ENCODE assay signal across 1 cellular context in the genomic region with DNA sequence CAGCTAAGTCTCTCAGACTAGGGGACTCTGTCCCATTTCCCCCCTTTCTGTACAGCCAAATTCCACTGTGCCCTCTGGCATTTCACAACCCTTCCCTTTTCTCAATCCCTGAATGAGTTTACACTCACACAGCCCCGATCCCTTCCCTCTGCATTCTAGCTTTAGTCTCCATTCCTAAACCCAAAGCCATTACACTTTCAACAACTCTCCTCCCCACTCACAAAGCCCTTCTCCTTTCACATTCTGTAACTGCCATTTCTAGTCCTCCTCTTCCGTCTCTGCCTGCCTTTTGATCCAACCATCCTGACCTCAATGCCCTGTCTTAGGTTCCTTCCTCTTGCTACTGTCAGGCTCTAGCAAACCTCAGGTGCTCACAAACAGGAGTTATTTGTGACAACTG.
TF ChIP-seq lines count a peak whose summit lies in the region.

No MANE protein-coding gene starts in this region.

TF ChIP-seq in GM23338, 12 proteins besides CTCF, POLR2A, EP300 and RAD21:
- TF ChIP-seq JUNB (IDR thresholded peaks at IDR 0.05; ENCODE audit: unreplicated experiment) = no peak
- TF ChIP-seq ZNF114 (CRISPR knock-in tag; IDR thresholded peaks at IDR 0.05) = no peak
- TF ChIP-seq, protein P1, sequence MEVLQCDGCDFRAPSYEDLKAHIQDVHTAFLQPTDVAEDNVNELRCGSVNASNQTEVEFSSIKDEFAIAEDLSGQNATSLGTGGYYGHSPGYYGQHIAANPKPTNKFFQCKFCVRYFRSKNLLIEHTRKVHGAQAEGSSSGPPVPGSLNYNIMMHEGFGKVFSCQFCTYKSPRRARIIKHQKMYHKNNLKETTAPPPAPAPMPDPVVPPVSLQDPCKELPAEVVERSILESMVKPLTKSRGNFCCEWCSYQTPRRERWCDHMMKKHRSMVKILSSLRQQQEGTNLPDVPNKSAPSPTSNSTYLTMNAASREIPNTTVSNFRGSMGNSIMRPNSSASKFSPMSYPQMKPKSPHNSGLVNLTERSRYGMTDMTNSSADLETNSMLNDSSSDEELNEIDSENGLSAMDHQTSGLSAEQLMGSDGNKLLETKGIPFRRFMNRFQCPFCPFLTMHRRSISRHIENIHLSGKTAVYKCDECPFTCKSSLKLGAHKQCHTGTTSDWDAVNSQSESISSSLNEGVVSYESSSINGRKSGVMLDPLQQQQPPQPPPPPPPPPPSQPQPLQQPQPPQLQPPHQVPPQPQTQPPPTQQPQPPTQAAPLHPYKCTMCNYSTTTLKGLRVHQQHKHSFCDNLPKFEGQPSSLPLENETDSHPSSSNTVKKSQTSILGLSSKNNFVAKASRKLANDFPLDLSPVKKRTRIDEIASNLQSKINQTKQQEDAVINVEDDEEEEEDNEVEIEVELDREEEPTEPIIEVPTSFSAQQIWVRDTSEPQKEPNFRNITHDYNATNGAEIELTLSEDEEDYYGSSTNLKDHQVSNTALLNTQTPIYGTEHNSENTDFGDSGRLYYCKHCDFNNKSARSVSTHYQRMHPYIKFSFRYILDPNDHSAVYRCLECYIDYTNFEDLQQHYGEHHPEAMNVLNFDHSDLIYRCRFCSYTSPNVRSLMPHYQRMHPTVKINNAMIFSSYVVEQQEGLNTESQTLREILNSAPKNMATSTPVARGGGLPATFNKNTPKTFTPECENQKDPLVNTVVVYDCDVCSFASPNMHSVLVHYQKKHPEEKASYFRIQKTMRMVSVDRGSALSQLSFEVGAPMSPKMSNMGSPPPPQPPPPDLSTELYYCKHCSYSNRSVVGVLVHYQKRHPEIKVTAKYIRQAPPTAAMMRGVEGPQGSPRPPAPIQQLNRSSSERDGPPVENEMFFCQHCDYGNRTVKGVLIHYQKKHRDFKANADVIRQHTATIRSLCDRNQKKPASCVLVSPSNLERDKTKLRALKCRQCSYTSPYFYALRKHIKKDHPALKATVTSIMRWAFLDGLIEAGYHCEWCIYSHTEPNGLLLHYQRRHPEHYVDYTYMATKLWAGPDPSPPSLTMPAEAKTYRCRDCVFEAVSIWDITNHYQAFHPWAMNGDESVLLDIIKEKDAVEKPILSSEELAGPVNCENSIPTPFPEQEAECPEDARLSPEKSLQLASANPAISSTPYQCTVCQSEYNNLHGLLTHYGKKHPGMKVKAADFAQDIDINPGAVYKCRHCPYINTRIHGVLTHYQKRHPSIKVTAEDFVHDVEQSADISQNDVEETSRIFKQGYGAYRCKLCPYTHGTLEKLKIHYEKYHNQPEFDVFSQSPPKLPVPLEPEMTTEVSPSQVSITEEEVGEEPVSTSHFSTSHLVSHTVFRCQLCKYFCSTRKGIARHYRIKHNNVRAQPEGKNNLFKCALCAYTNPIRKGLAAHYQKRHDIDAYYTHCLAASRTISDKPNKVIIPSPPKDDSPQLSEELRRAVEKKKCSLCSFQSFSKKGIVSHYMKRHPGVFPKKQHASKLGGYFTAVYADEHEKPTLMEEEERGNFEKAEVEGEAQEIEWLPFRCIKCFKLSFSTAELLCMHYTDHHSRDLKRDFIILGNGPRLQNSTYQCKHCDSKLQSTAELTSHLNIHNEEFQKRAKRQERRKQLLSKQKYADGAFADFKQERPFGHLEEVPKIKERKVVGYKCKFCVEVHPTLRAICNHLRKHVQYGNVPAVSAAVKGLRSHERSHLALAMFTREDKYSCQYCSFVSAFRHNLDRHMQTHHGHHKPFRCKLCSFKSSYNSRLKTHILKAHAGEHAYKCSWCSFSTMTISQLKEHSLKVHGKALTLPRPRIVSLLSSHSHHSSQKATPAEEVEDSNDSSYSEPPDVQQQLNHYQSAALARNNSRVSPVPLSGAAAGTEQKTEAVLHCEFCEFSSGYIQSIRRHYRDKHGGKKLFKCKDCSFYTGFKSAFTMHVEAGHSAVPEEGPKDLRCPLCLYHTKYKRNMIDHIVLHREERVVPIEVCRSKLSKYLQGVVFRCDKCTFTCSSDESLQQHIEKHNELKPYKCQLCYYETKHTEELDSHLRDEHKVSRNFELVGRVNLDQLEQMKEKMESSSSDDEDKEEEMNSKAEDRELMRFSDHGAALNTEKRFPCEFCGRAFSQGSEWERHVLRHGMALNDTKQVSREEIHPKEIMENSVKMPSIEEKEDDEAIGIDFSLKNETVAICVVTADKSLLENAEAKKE (CRISPR knock-in tag; IDR thresholded peaks at IDR 0.05) = no peak
- TF ChIP-seq POLR2AphosphoS5 (IDR thresholded peaks at IDR 0.05; ENCODE audit: low read depth) = no peak
- no peak for TF ChIP-seq NANOG (IDR thresholded peaks at IDR 0.05; ENCODE audit: borderline replicate concordance)
- TF ChIP-seq, protein P2, sequence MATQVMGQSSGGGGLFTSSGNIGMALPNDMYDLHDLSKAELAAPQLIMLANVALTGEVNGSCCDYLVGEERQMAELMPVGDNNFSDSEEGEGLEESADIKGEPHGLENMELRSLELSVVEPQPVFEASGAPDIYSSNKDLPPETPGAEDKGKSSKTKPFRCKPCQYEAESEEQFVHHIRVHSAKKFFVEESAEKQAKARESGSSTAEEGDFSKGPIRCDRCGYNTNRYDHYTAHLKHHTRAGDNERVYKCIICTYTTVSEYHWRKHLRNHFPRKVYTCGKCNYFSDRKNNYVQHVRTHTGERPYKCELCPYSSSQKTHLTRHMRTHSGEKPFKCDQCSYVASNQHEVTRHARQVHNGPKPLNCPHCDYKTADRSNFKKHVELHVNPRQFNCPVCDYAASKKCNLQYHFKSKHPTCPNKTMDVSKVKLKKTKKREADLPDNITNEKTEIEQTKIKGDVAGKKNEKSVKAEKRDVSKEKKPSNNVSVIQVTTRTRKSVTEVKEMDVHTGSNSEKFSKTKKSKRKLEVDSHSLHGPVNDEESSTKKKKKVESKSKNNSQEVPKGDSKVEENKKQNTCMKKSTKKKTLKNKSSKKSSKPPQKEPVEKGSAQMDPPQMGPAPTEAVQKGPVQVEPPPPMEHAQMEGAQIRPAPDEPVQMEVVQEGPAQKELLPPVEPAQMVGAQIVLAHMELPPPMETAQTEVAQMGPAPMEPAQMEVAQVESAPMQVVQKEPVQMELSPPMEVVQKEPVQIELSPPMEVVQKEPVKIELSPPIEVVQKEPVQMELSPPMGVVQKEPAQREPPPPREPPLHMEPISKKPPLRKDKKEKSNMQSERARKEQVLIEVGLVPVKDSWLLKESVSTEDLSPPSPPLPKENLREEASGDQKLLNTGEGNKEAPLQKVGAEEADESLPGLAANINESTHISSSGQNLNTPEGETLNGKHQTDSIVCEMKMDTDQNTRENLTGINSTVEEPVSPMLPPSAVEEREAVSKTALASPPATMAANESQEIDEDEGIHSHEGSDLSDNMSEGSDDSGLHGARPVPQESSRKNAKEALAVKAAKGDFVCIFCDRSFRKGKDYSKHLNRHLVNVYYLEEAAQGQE (IDR thresholded peaks at IDR 0.05; ENCODE audit: unreplicated experiment) = no peak
